Comparison of ENCODE assay signal across 11 cellular contexts in genomic region chr3:127790580-127791183, GRCh38. TPM values are rescaled to one million over a fixed set of nuclear protein-coding genes. Genes with fewer than 3 reads are reported as not detected.
A peak's percentile ranks its signal among the peaks of the same experiment; 100 is the strongest.
DNase-seq lines count a peak whose midpoint lies in the region; ATAC-seq and TF ChIP-seq lines count a peak whose summit lies in the region.
"Had no signal": no experiment of that assay in that cellular context is flagged by ENCODE, and none has a peak within 500 bp of the region (broad histone marks: within the 10 kb centered on the region; RNA-seq: fewer than 3 reads in every experiment).

No MANE protein-coding gene starts in this region.

- H3K4me1 Mint-ChIP-seq in Caco-2 (ENCODE audit: low read depth, unreplicated experiment), result peaks cover 16% of the 10 kb centered on the region
- H3K4me1 Mint-ChIP-seq in activated CD4-positive, alpha-beta memory T cell treated with anti-CD3 and anti-CD28 coated beads for 36 hours (ENCODE audit: low read depth), result no peaks in the 10 kb centered on the region
- H3K4me1 Mint-ChIP-seq in activated naive CD4-positive, alpha-beta T cell treated with anti-CD3 and anti-CD28 coated beads, Interleukin-2, amount 10 ng/mL, durations not matched to agents 7 days and 5 days, result no peaks in the 10 kb centered on the region
- H3K4me1 Mint-ChIP-seq in activated T-helper 1 cell treated with anti-CD3 and anti-CD28 coated beads, Interleukin-12 subunit alpha, Interleukin-12 subunit beta, Interleukin-2, Interleukin-4 antibody, amounts not matched to agents 30 ng/mL and 10 ng/mL and 1 ng/mL, durations not matched to agents 14 hours and 24 hours and 36 hours (ENCODE audit: low read depth), result no peaks in the 10 kb centered on the region

- no TSS peak for BruUV-seq in Caco-2 (replicated peaks; lab: Mats Ljungman, UMichigan)

- peak; percentile 9 for ATAC-seq in HG02642 (IDR thresholded peaks at IDR 0.05; ENCODE audit: poor library complexity, unreplicated experiment)

- no peaks in the 10 kb centered on the region for H3K9me3 Mint-ChIP-seq in Caco-2 (ENCODE audit: unreplicated experiment)
- peaks cover 6% of the 10 kb centered on the region for H3K9me3 Mint-ChIP-seq in activated CD4-positive, alpha-beta memory T cell treated with anti-CD3 and anti-CD28 coated beads for 36 hours
- peaks cover 4% of the 10 kb centered on the region for H3K9me3 Mint-ChIP-seq in activated naive CD4-positive, alpha-beta T cell treated with anti-CD3 and anti-CD28 coated beads, Interleukin-2, amount 10 ng/mL, durations not matched to agents 7 days and 5 days
- H3K9me3 Mint-ChIP-seq in activated T-helper 1 cell treated with anti-CD3 and anti-CD28 coated beads, Interleukin-12 subunit alpha, Interleukin-12 subunit beta, Interleukin-2, Interleukin-4 antibody, amounts not matched to agents 30 ng/mL and 10 ng/mL and 1 ng/mL, durations not matched to agents 14 hours and 24 hours and 36 hours, result peaks cover 7% of the 10 kb centered on the region

- DNase-seq in Caco-2 (no peak), breast epithelium (ENCODE audit: low spot score in 2 of 2) (no peak), prostate gland (ENCODE audit: low spot score) (no peak), midbrain (lab: John Stamatoyannopoulos, UW) (no peak)
- DNase-seq in activated CD4-positive, alpha-beta memory T cell treated with anti-CD3 and anti-CD28 coated beads for 36 hours, result no peak
- no peak for DNase-seq in activated naive CD4-positive, alpha-beta T cell treated with anti-CD3 and anti-CD28 coated beads, Interleukin-2, amount 10 ng/mL, durations not matched to agents 7 days and 5 days
- no peak for DNase-seq in activated T-helper 1 cell treated with anti-CD3 and anti-CD28 coated beads, Interleukin-12 subunit alpha, Interleukin-12 subunit beta, Interleukin-2, Interleukin-4 antibody, amounts not matched to agents 30 ng/mL and 10 ng/mL and 1 ng/mL, durations not matched to agents 14 hours and 24 hours and 36 hours (ENCODE audit: low spot score)
- DNase-seq: activated naive CD4-positive, alpha-beta T cell treated with Interleukin-2 at 50 U/mL for 16 hours had no signal

- H3K36me3 Mint-ChIP-seq in Caco-2 (ENCODE audit: insufficient read depth, unreplicated experiment), result peaks cover 8% of the 10 kb centered on the region
- no peaks in the 10 kb centered on the region for H3K36me3 Mint-ChIP-seq in activated CD4-positive, alpha-beta memory T cell treated with anti-CD3 and anti-CD28 coated beads for 36 hours
- H3K36me3 Mint-ChIP-seq in activated naive CD4-positive, alpha-beta T cell treated with anti-CD3 and anti-CD28 coated beads, Interleukin-2, amount 10 ng/mL, durations not matched to agents 7 days and 5 days, result no peaks in the 10 kb centered on the region
- H3K36me3 Mint-ChIP-seq in activated T-helper 1 cell treated with anti-CD3 and anti-CD28 coated beads, Interleukin-12 subunit alpha, Interleukin-12 subunit beta, Interleukin-2, Interleukin-4 antibody, amounts not matched to agents 30 ng/mL and 10 ng/mL and 1 ng/mL, durations not matched to agents 14 hours and 24 hours and 36 hours (ENCODE audit: low read depth), result no peaks in the 10 kb centered on the region

- no peaks in the 10 kb centered on the region for H3K27me3 ChIP-seq in Caco-2 (replicated peaks; ENCODE audit: control insufficient read depth, insufficient read depth, low read length)
- no peaks in the 10 kb centered on the region for H3K27me3 ChIP-seq in breast epithelium
- H3K27me3 ChIP-seq in prostate gland (replicated peaks; ENCODE audit: insufficient read depth), result no peaks in the 10 kb centered on the region

- H3K36me3 ChIP-seq in Caco-2 (ENCODE audit: control insufficient read depth, insufficient read depth, low read length) (no peaks in the 10 kb centered on the region), breast epithelium (no peaks in the 10 kb centered on the region), prostate gland (no peaks in the 10 kb centered on the region)

- 81% methylated on average over 16 of the region's 16 CpGs for WGBS in prostate gland

- H3K4me1 ChIP-seq in Caco-2 (peaks cover 25% of the 10 kb centered on the region), breast epithelium (no peaks in the 10 kb centered on the region), prostate gland (replicated peaks) (peaks cover 4% of the 10 kb centered on the region)

- H3K4me3 ChIP-seq in Caco-2 (ENCODE audit: low read depth, low read length) (no peak overlapping the region), breast epithelium (no peak overlapping the region), prostate gland (no peak overlapping the region)

- TF ChIP-seq POLR2A in breast epithelium (IDR thresholded peaks at IDR 0.05) (no peak), prostate gland (IDR thresholded peaks at IDR 0.05) (no peak)

- H3K27ac Mint-ChIP-seq in Caco-2 (ENCODE audit: unreplicated experiment), result peak overlapping the region; percentile 77
- H3K27ac Mint-ChIP-seq in activated CD4-positive, alpha-beta memory T cell treated with anti-CD3 and anti-CD28 coated beads for 36 hours, result no peak overlapping the region
- no peak overlapping the region for H3K27ac Mint-ChIP-seq in activated naive CD4-positive, alpha-beta T cell treated with anti-CD3 and anti-CD28 coated beads, Interleukin-2, amount 10 ng/mL, durations not matched to agents 7 days and 5 days
- H3K27ac Mint-ChIP-seq in activated T-helper 1 cell treated with anti-CD3 and anti-CD28 coated beads, Interleukin-12 subunit alpha, Interleukin-12 subunit beta, Interleukin-2, Interleukin-4 antibody, amounts not matched to agents 30 ng/mL and 10 ng/mL and 1 ng/mL, durations not matched to agents 14 hours and 24 hours and 36 hours, result no peak overlapping the region
- H3K27ac Mint-ChIP-seq: T-helper 1 cell treated with Interleukin-12 subunit alpha and Interleukin-12 subunit beta and Interleukin-4 antibody, amounts not matched to agents 30 μg/mL and 1 μg/mL, for 36 hours had no signal

- intact Hi-C loops in Caco-2 (cut with micrococcal nuclease; ENCODE audit: unreplicated experiment), result loop anchor here (1.0 to 2.0 kb wide), 4 partner anchors 26 to 170 kb away; no protein-coding TSS in a partner anchor
- intact Hi-C loops in breast epithelium (cut with DNase I; ENCODE audit: low total_unique reads), result no loop called here
- intact Hi-C loops in prostate gland (cut with DNase I), result loop anchor here (2.0 kb wide), 1 partner anchor 32 kb away; the partner anchor contains the start of gene MGLL
- intact Hi-C loops in activated CD4-positive, alpha-beta memory T cell treated with anti-CD3 and anti-CD28 coated beads for 36 hours (cut with micrococcal nuclease), result no loop called here
- intact Hi-C loops in activated T-helper 1 cell treated with anti-CD3 and anti-CD28 coated beads, Interleukin-12 subunit alpha, Interleukin-12 subunit beta, Interleukin-2, Interleukin-4 antibody, amounts not matched to agents 30 ng/mL and 10 ng/mL and 1 ng/mL, durations not matched to agents 14 hours and 24 hours and 36 hours (cut with micrococcal nuclease), result no loop called here

- H3K27ac ChIP-seq in breast epithelium (peak overlapping the region; percentile 50 to 52), prostate gland (peak overlapping the region; percentile 47 to 73)

- POLR2A ChIA-PET in Caco-2 (lab: Charles Lee), result no interaction called here
- POLR2A ChIA-PET in activated CD4-positive, alpha-beta memory T cell treated with anti-CD3 and anti-CD28 coated beads for 36 hours (lab: Charles Lee), result no interaction called here

- H3K4me3 Mint-ChIP-seq in Caco-2 (ENCODE audit: unreplicated experiment), result no peak overlapping the region
- no peak overlapping the region for H3K4me3 Mint-ChIP-seq in activated CD4-positive, alpha-beta memory T cell treated with anti-CD3 and anti-CD28 coated beads for 36 hours
- no peak overlapping the region for H3K4me3 Mint-ChIP-seq in activated naive CD4-positive, alpha-beta T cell treated with anti-CD3 and anti-CD28 coated beads, Interleukin-2, amount 10 ng/mL, durations not matched to agents 7 days and 5 days
- H3K4me3 Mint-ChIP-seq in activated T-helper 1 cell treated with anti-CD3 and anti-CD28 coated beads, Interleukin-12 subunit alpha, Interleukin-12 subunit beta, Interleukin-2, Interleukin-4 antibody, amounts not matched to agents 30 ng/mL and 10 ng/mL and 1 ng/mL, durations not matched to agents 14 hours and 24 hours and 36 hours, result no peak overlapping the region
- H3K4me3 Mint-ChIP-seq: neural crest cell; T-helper 1 cell treated with Interleukin-12 subunit alpha and Interleukin-12 subunit beta and Interleukin-4 antibody, amounts not matched to agents 30 μg/mL and 1 μg/mL, for 36 hours had no signal

- CTCF ChIA-PET in Caco-2 (lab: Charles Lee), result interaction anchor here (0.6 to 1.7 kb wide), 18 partner anchors 7 to 1578 kb away, joined by 3 to 19 read pairs (median 5); partner anchors contain the start of gene MGLL
- CTCF ChIA-PET in activated CD4-positive, alpha-beta memory T cell treated with anti-CD3 and anti-CD28 coated beads for 36 hours (lab: Charles Lee), result no interaction called here
- CTCF ChIA-PET in activated naive CD4-positive, alpha-beta T cell treated with anti-CD3 and anti-CD28 coated beads, Interleukin-2, amount 10 ng/mL, durations not matched to agents 7 days and 5 days (lab: Charles Lee), result interaction anchor here (0.8 to 1.9 kb wide), 21 partner anchors 10 to 386 kb away, joined by 3 to 15 read pairs (median 4); partner anchors contain the start of gene MGLL

- TF ChIP-seq CTCF in Caco-2 (IDR thresholded peaks at IDR 0.05; ENCODE audit: insufficient read depth in 1 of 2, low read depth in 1 of 2, low read length in 1 of 2, severe bottlenecking in 1 of 2, unreplicated experiment in 1 of 2) (no peak), breast epithelium (IDR thresholded peaks at IDR 0.05) (no peak), prostate gland (IDR thresholded peaks at IDR 0.05) (no peak)

- H3K9me3 ChIP-seq in Caco-2 (no peaks in the 10 kb centered on the region), breast epithelium (no peaks in the 10 kb centered on the region), prostate gland (no peaks in the 10 kb centered on the region)

- no peaks in the 10 kb centered on the region for H3K27me3 Mint-ChIP-seq in Caco-2 (ENCODE audit: insufficient read depth, unreplicated experiment)
- peaks cover 30% of the 10 kb centered on the region for H3K27me3 Mint-ChIP-seq in activated CD4-positive, alpha-beta memory T cell treated with anti-CD3 and anti-CD28 coated beads for 36 hours
- H3K27me3 Mint-ChIP-seq in activated naive CD4-positive, alpha-beta T cell treated with anti-CD3 and anti-CD28 coated beads, Interleukin-2, amount 10 ng/mL, durations not matched to agents 7 days and 5 days, result peaks cover 52% of the 10 kb centered on the region
- H3K27me3 Mint-ChIP-seq in activated T-helper 1 cell treated with anti-CD3 and anti-CD28 coated beads, Interleukin-12 subunit alpha, Interleukin-12 subunit beta, Interleukin-2, Interleukin-4 antibody, amounts not matched to agents 30 ng/mL and 10 ng/mL and 1 ng/mL, durations not matched to agents 14 hours and 24 hours and 36 hours (ENCODE audit: insufficient read depth), result peaks cover 4% of the 10 kb centered on the region

RNA-seq across cellular contexts. Expression of gene MGLL, which starts 31.6 kb away (rescaled TPM):
- total RNA-seq in Caco-2 (2022) (7.8 and 8.4 TPM in 2 replicates), breast epithelium (10 to 100 TPM; 25.8 to 79.5 (median 30.2) TPM), prostate gland (10 to 100 TPM; 20.0 to 31.8 TPM)
- total RNA-seq in activated CD4-positive, alpha-beta memory T cell treated with anti-CD3 and anti-CD28 coated beads for 36 hours, result under 1 TPM; 0.31 to 0.41 TPM
- 2.2 and 2.5 TPM in 2 replicates for total RNA-seq in activated T-helper 1 cell treated with anti-CD3 and anti-CD28 coated beads, Interleukin-12 subunit alpha, Interleukin-12 subunit beta, Interleukin-2, Interleukin-4 antibody, amounts not matched to agents 30 ng/mL and 10 ng/mL and 1 ng/mL, durations not matched to agents 14 hours and 24 hours and 36 hours

Comparison
In these comparisons a context has a peak if more than half of its experiments do, and no peak if none do; other contexts are left out.
1. intact Hi-C loops: an anchor here in Caco-2 (1.0 to 2.0 kb wide) and prostate gland (2.0 kb wide); none called in breast epithelium, activated CD4-positive, alpha-beta memory T cell treated with anti-CD3 and anti-CD28 coated beads for 36 hours and activated T-helper 1 cell treated with anti-CD3 and anti-CD28 coated beads, Interleukin-12 subunit alpha, Interleukin-12 subunit beta, Interleukin-2, Interleukin-4 antibody, amounts not matched to agents 30 ng/mL and 10 ng/mL and 1 ng/mL, durations not matched to agents 14 hours and 24 hours and 36 hours.